In the genomic region with DNA sequence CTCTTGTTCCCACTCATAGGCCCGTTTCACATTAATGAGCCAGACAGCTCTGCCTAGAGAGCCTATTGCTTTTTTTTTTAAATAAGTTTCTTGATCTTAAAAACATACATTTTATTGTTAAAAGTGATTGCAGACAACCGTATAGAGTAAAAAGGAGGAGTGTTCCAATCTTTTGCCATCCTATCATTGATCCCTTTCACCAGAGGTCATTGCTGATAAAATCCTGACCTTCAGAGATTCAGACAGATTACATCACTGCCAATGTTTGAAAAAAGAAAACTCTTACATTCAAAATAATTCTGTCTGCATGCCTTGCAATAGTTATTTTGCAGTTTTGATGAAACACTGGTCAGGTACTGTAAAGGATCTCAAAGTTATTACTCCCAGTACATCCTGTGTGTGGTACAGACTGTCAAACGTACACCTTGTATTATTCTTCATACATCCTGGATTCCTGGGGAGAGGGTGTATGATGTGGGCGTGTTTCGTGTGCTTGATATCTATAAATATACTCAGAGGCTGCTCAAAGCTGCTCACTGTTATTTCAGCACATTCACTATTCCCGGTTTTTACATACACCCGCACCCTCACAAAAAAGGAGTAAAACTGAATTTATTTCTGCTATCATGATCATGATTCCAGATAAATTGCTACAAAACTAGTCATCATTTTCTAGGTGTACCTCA, we compare ENCODE assay signal across 2 cellular contexts.
TF ChIP-seq lines count a peak whose summit lies in the region.

No MANE protein-coding gene starts in this region.

TF ChIP-seq in liver, 16 proteins besides CTCF, POLR2A, EP300 and RAD21 (continued from another document):
- TF ChIP-seq, protein P1, sequence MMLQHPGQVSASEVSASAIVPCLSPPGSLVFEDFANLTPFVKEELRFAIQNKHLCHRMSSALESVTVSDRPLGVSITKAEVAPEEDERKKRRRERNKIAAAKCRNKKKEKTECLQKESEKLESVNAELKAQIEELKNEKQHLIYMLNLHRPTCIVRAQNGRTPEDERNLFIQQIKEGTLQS (IDR thresholded peaks at IDR 0.05): peak; percentile 31
- TF ChIP-seq HNF4A (conservative IDR thresholded peaks at IDR 0.05): peak in 1 of 2 donors; percentile 32

TF ChIP-seq in HepG2, 621 proteins besides CTCF, POLR2A, EP300 and RAD21:
- TF ChIP-seq, protein P2, sequence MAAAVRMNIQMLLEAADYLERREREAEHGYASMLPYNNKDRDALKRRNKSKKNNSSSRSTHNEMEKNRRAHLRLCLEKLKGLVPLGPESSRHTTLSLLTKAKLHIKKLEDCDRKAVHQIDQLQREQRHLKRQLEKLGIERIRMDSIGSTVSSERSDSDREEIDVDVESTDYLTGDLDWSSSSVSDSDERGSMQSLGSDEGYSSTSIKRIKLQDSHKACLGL (CRISPR knock-in tag; IDR thresholded peaks at IDR 0.05): no peak
TF ChIP-seq in HepG2: peak in this region for 0.
